Comparison of ENCODE assay signal across 8 cellular contexts in the genomic region with DNA sequence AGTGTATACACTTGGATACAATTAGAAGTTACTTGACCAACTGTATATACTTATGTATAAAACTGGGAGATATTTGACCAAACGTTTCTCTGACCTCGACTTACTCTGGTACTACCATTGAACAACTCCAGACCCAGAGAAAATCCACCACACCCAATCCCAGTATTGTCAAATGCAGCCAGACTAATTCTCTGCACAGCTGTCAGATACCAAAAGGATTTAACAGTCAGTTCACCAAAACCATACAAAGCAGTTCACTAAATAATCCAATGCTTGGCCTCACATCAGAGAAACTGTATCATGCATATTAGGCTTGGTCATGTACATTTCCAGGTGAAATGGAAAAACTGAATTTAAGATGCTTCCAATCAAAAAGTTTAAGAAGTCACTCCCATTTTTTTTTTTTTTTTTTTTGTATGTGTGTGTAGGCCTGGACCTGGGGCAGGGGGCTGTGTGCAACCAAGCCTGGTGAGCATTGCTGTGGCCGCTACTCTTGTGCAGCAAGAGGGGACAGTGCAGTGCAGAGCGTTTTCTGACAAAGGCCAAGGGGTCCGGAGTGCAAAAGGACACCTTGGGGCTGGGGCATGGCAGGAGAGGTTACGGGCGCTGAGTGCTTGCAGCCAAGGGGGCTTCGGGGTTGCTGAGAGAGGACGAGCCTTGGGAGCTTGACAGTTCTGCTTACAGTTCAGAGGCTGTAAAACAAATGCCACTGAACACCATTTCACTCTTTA.
DNase-seq lines count a peak whose midpoint lies in the region; ATAC-seq and TF ChIP-seq lines count a peak whose summit lies in the region.

No MANE protein-coding gene starts in this region.

- DNase-seq in SK-N-MC (ENCODE audit: low read depth, low spot score) (no peak), fibroblast of pulmonary artery (ENCODE audit: low read depth) (no peak), skeletal muscle cell (ENCODE audit: low read depth) (no peak), GOT3 (lab: John Stamatoyannopoulos, UW) (no peak), NCI-H2107 treated with DMSO at 0.1 percent for 48 hours (lab: John Stamatoyannopoulos, UW; ENCODE audit: unreplicated experiment) (no peak)
- DNase-seq in activated effector memory CD4-positive, alpha-beta T cell treated with Interleukin-2 at 50 U/mL for 16 hours: no peak

- H3K9me3 ChIP-seq in SK-N-MC (ENCODE audit: low read depth, low read length): no peaks in the 10 kb centered on the region

- peak overlapping the region; percentile 83 for H3K4me3 ChIP-seq in GM12875 (ENCODE audit: low read depth, low read length)
- H3K4me3 ChIP-seq in SK-N-MC: peak overlapping the region; percentile 83
- peak overlapping the region; percentile 92 for H3K4me3 ChIP-seq in fibroblast of pulmonary artery (replicated peaks; ENCODE audit: low read depth, low read length)
- peak overlapping the region; percentile 94 for H3K4me3 ChIP-seq in skeletal muscle cell (ENCODE audit: low read depth, low read length)

- H3K36me3 ChIP-seq in SK-N-MC (ENCODE audit: insufficient read depth, low read length): 0 out of 2 replicates have a peak, but pooled peaks cover 3% of the 10 kb centered on the region

- ATAC-seq in GM21576 (IDR thresholded peaks at IDR 0.05; ENCODE audit: unreplicated experiment): no peak

- no peak overlapping the region for H3K27ac ChIP-seq in SK-N-MC

- peak overlapping the region; percentile 77 for H3K9ac ChIP-seq in SK-N-MC (ENCODE audit: insufficient read length)

- TF ChIP-seq CTCF in GM12875 (IDR thresholded peaks at IDR 0.05; ENCODE audit: borderline replicate concordance, insufficient read depth, low read depth, low read length) (no peak), fibroblast of pulmonary artery (IDR thresholded peaks at IDR 0.05; ENCODE audit: low read length, missing control alignments) (no peak)
